In genomic region chr16:72313903-72314302, GRCh38 we compare ENCODE assay signal across 1 cellular context.
TF ChIP-seq lines count a peak whose summit lies in the region.

No MANE protein-coding gene starts in this region.

TF ChIP-seq in IMR-90, 13 proteins besides CTCF, POLR2A, EP300 and RAD21 (continued from another document):
- no peak for TF ChIP-seq USF2 (IDR thresholded peaks at IDR 0.05; ENCODE audit: low read depth, low read length)
- TF ChIP-seq CEBPB (IDR thresholded peaks at IDR 0.05; ENCODE audit: low read depth, low read length) = no peak
- no peak for TF ChIP-seq CHD1 (IDR thresholded peaks at IDR 0.05; ENCODE audit: low read depth, low read length)
- TF ChIP-seq NFE2L2 (IDR thresholded peaks at IDR 0.05; ENCODE audit: low read depth, low read length) = no peak
- TF ChIP-seq RCOR1 (IDR thresholded peaks at IDR 0.05; ENCODE audit: insufficient replicate concordance, low read length) = no peak
- no peak for TF ChIP-seq MXI1 (IDR thresholded peaks at IDR 0.05; ENCODE audit: borderline replicate concordance, low read depth, low read length)
- TF ChIP-seq RFX5 (IDR thresholded peaks at IDR 0.05; ENCODE audit: low read depth, low read length) = no peak
- TF ChIP-seq MAZ (IDR thresholded peaks at IDR 0.05; ENCODE audit: borderline replicate concordance, low read depth, low read length) = no peak
- no peak for TF ChIP-seq MAFK (IDR thresholded peaks at IDR 0.05; ENCODE audit: low read depth, low read length)
- TF ChIP-seq SMC3 (IDR thresholded peaks at IDR 0.05; ENCODE audit: low read depth, low read length) = no peak
